Comparison of ENCODE assay signal across 1 cellular context in the genomic region with DNA sequence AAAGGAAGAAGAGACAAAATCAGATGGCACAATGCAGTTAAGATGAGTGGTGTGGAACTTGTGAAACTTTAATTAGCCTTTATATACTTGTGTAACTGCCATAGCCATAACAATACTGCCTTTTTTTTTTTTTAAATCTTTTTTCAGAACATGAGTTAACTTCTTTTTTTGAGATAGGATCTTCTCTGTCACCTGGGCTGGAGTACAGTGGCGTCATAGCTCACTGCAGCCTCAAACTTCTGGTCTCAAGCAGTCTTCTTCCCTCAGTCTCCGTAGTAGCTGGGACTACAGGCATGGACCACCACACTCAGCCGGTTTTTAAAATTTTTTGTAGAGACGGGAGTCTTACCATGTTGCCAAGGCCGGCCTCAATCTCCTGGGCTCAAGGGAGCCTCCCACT.
TF ChIP-seq lines count a peak whose summit lies in the region.

No MANE protein-coding gene starts in this region.

TF ChIP-seq in GM23338, 12 proteins besides CTCF, POLR2A, EP300 and RAD21 (continued from another document):
- TF ChIP-seq, protein P1, sequence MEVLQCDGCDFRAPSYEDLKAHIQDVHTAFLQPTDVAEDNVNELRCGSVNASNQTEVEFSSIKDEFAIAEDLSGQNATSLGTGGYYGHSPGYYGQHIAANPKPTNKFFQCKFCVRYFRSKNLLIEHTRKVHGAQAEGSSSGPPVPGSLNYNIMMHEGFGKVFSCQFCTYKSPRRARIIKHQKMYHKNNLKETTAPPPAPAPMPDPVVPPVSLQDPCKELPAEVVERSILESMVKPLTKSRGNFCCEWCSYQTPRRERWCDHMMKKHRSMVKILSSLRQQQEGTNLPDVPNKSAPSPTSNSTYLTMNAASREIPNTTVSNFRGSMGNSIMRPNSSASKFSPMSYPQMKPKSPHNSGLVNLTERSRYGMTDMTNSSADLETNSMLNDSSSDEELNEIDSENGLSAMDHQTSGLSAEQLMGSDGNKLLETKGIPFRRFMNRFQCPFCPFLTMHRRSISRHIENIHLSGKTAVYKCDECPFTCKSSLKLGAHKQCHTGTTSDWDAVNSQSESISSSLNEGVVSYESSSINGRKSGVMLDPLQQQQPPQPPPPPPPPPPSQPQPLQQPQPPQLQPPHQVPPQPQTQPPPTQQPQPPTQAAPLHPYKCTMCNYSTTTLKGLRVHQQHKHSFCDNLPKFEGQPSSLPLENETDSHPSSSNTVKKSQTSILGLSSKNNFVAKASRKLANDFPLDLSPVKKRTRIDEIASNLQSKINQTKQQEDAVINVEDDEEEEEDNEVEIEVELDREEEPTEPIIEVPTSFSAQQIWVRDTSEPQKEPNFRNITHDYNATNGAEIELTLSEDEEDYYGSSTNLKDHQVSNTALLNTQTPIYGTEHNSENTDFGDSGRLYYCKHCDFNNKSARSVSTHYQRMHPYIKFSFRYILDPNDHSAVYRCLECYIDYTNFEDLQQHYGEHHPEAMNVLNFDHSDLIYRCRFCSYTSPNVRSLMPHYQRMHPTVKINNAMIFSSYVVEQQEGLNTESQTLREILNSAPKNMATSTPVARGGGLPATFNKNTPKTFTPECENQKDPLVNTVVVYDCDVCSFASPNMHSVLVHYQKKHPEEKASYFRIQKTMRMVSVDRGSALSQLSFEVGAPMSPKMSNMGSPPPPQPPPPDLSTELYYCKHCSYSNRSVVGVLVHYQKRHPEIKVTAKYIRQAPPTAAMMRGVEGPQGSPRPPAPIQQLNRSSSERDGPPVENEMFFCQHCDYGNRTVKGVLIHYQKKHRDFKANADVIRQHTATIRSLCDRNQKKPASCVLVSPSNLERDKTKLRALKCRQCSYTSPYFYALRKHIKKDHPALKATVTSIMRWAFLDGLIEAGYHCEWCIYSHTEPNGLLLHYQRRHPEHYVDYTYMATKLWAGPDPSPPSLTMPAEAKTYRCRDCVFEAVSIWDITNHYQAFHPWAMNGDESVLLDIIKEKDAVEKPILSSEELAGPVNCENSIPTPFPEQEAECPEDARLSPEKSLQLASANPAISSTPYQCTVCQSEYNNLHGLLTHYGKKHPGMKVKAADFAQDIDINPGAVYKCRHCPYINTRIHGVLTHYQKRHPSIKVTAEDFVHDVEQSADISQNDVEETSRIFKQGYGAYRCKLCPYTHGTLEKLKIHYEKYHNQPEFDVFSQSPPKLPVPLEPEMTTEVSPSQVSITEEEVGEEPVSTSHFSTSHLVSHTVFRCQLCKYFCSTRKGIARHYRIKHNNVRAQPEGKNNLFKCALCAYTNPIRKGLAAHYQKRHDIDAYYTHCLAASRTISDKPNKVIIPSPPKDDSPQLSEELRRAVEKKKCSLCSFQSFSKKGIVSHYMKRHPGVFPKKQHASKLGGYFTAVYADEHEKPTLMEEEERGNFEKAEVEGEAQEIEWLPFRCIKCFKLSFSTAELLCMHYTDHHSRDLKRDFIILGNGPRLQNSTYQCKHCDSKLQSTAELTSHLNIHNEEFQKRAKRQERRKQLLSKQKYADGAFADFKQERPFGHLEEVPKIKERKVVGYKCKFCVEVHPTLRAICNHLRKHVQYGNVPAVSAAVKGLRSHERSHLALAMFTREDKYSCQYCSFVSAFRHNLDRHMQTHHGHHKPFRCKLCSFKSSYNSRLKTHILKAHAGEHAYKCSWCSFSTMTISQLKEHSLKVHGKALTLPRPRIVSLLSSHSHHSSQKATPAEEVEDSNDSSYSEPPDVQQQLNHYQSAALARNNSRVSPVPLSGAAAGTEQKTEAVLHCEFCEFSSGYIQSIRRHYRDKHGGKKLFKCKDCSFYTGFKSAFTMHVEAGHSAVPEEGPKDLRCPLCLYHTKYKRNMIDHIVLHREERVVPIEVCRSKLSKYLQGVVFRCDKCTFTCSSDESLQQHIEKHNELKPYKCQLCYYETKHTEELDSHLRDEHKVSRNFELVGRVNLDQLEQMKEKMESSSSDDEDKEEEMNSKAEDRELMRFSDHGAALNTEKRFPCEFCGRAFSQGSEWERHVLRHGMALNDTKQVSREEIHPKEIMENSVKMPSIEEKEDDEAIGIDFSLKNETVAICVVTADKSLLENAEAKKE (CRISPR knock-in tag; IDR thresholded peaks at IDR 0.05): no peak
- no peak for TF ChIP-seq CREB1 (CRISPR knock-in tag; IDR thresholded peaks at IDR 0.05; ENCODE audit: low read depth)
- no peak for TF ChIP-seq JUNB (IDR thresholded peaks at IDR 0.05; ENCODE audit: unreplicated experiment)
- TF ChIP-seq, protein P2, sequence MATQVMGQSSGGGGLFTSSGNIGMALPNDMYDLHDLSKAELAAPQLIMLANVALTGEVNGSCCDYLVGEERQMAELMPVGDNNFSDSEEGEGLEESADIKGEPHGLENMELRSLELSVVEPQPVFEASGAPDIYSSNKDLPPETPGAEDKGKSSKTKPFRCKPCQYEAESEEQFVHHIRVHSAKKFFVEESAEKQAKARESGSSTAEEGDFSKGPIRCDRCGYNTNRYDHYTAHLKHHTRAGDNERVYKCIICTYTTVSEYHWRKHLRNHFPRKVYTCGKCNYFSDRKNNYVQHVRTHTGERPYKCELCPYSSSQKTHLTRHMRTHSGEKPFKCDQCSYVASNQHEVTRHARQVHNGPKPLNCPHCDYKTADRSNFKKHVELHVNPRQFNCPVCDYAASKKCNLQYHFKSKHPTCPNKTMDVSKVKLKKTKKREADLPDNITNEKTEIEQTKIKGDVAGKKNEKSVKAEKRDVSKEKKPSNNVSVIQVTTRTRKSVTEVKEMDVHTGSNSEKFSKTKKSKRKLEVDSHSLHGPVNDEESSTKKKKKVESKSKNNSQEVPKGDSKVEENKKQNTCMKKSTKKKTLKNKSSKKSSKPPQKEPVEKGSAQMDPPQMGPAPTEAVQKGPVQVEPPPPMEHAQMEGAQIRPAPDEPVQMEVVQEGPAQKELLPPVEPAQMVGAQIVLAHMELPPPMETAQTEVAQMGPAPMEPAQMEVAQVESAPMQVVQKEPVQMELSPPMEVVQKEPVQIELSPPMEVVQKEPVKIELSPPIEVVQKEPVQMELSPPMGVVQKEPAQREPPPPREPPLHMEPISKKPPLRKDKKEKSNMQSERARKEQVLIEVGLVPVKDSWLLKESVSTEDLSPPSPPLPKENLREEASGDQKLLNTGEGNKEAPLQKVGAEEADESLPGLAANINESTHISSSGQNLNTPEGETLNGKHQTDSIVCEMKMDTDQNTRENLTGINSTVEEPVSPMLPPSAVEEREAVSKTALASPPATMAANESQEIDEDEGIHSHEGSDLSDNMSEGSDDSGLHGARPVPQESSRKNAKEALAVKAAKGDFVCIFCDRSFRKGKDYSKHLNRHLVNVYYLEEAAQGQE (IDR thresholded peaks at IDR 0.05; ENCODE audit: unreplicated experiment): no peak
